ENCODE assay signal across 8 cellular contexts in genomic region chr1:147928236-147929132, GRCh38. TPM values are rescaled to one million over a fixed set of nuclear protein-coding genes. Genes with fewer than 3 reads are reported as not detected.
DNase-seq lines count a peak whose midpoint lies in the region; ATAC-seq and TF ChIP-seq lines count a peak whose summit lies in the region.
"Not testable (repeated sequence)": the region's sequence is repeated elsewhere in the genome, so short reads cannot be mapped to it uniquely, and the experiment has no call there.

Gene GPR89B (plus strand): TSS chr1:147928420. CDS start chr1:147928537, 117 bp downstream.

- H4K20me1 ChIP-seq in MM.1S (ENCODE audit: insufficient read depth, low read length): not testable (repeated sequence)

- H3K36me3 ChIP-seq in MM.1S (replicated peaks; ENCODE audit: insufficient read depth, low read length); stomach: not testable (repeated sequence)

- H3K9me2 ChIP-seq in MM.1S (replicated peaks; ENCODE audit: insufficient read depth, low read length): not testable (repeated sequence)

- intact Hi-C loops in stomach (cut with DNase I; ENCODE audit: low total_unique reads): not testable (repeated sequence)

- H3K4me2 ChIP-seq in MM.1S (ENCODE audit: low read depth, low read length): peak within 1 kb of the TSS; percentile 54; the same call in 1 of the 2 replicates

- not testable (repeated sequence) for H3K27me3 Mint-ChIP-seq in neural crest cell (ENCODE audit: low read depth)

- TF ChIP-seq EP300 in stomach (IDR thresholded peaks at IDR 0.05): not testable (repeated sequence)

- TF ChIP-seq CTCF in MM.1S (IDR thresholded peaks at IDR 0.05; ENCODE audit: low read length); foreskin keratinocyte (conservative IDR thresholded peaks at IDR 0.05); neural crest cell (conservative IDR thresholded peaks at IDR 0.05); stomach (IDR thresholded peaks at IDR 0.05): not testable (repeated sequence)

- H3F3A ChIP-seq in MM.1S (ENCODE audit: insufficient read depth, low read length): not testable (repeated sequence)

- H3K27ac Mint-ChIP-seq in neural crest cell (ENCODE audit: unreplicated experiment): not testable (repeated sequence)

- peak; percentile 98 for ATAC-seq in foreskin keratinocyte

- H3K36me3 Mint-ChIP-seq in neural crest cell (ENCODE audit: low read depth): not testable (repeated sequence)

- H3K27ac ChIP-seq in MM.1S (ENCODE audit: low read length) (peak within 1 kb of the TSS; percentile 63; the same call in 1 of the 2 replicates), foreskin keratinocyte (peak within 1 kb of the TSS; percentile 58), stomach (peak within 1 kb of the TSS; percentile 88 to 97 (median 92))

- peak within 1 kb of the TSS; percentile 82 for H3K4me3 Mint-ChIP-seq in neural crest cell

- peaks cover 15% of the 10 kb centered on the region for H3K4me1 Mint-ChIP-seq in neural crest cell

- H3K9ac ChIP-seq in MM.1S (ENCODE audit: low read length): peak within 1 kb of the TSS; percentile 91

- in situ Hi-C loops in G401 (cut with HindIII; ENCODE audit: low sequenced_read_pairs): not testable (repeated sequence)

- H2AFZ ChIP-seq in MM.1S (ENCODE audit: low read length): peak within 1 kb of the TSS; percentile 97

- not testable (repeated sequence) for H3K4me1 ChIP-seq in MM.1S (ENCODE audit: low read length); foreskin keratinocyte
- H3K4me1 ChIP-seq in stomach: peaks cover 11 to 17% (median 12%) of the 10 kb centered on the region in 4 donors

- peak within 1 kb of the TSS; percentile 88 for H3K4me3 ChIP-seq in MM.1S (ENCODE audit: low read length)
- peak within 1 kb of the TSS; percentile 71 to 89 (median 79) for H3K4me3 ChIP-seq in stomach

- not testable (repeated sequence) for H3K9me3 ChIP-seq in MM.1S (replicated peaks; ENCODE audit: insufficient read depth, low read length); stomach

- not testable (repeated sequence) for H3K27me3 ChIP-seq in MM.1S (replicated peaks; ENCODE audit: insufficient read depth, low read length); foreskin keratinocyte; stomach

- H3K79me2 ChIP-seq in MM.1S (ENCODE audit: low read length): peaks cover 44% of the 10 kb centered on the region

- H3K9me3 Mint-ChIP-seq in neural crest cell: not testable (repeated sequence)

- peak; percentile 95 for DNase-seq in G401 (ENCODE audit: low spot score)
- DNase-seq in HCEC 1CT: peak; percentile 82
- DNase-seq in MM.1S: peak; percentile 98
- DNase-seq in SIG-M5 treated with dmso at 0.1 percent for 504 hours (lab: John Stamatoyannopoulos, UW; ENCODE audit: unreplicated experiment): peak; percentile 91
- DNase-seq in activated gamma-delta T cell (lab: John Stamatoyannopoulos, UW): peak; percentile 78
- peak; percentile 59 to 75 for DNase-seq in foreskin keratinocyte
- peak; percentile 71 for DNase-seq in neural crest cell (ENCODE audit: low read depth, low spot score)
- peak; percentile 88 for DNase-seq in stomach

- 0 to 1% (median 1%) methylated on average over 27 to 54 of the region's 72 CpGs for WGBS in stomach, 5 donors

- TF ChIP-seq POLR2A in stomach (IDR thresholded peaks at IDR 0.05): peak in 1 of 4 donors; percentile 54

RNA-seq across cellular contexts. Expression of gene GPR89B, which starts in this region (rescaled TPM):
- total RNA-seq in G401 (2014; rRNA removed; shearing (Covaris generic)): 12.1 and 27.5 TPM in 2 replicates
- total RNA-seq in foreskin keratinocyte: 12.7 and 13.9 TPM in 2 replicates
- polyA plus RNA-seq in foreskin keratinocyte: 9.1 TPM in 2 replicates
- total RNA-seq in neural crest cell: 19.4 and 20.6 TPM in 2 replicates
- 10 to 100 TPM in 3 of 5 donors, 1 to 10 TPM in 2; 2.3 to 43.1 (median 18.7) TPM for total RNA-seq in stomach
- 10 to 100 TPM in 1 of 3 donors, 1 to 10 TPM in 2; 3.7 to 13.4 (median 7.1) TPM for polyA plus RNA-seq in stomach

Comparison
In these comparisons a context has a peak if more than half of its experiments do, and no peak if none do; other contexts are left out.
1. Peak in every context shown above with its lines: DNase-seq, ATAC-seq, H3K4me3 ChIP-seq and H3K27ac ChIP-seq.